22 cellular contexts compared by ENCODE assay signal in the genomic region with DNA sequence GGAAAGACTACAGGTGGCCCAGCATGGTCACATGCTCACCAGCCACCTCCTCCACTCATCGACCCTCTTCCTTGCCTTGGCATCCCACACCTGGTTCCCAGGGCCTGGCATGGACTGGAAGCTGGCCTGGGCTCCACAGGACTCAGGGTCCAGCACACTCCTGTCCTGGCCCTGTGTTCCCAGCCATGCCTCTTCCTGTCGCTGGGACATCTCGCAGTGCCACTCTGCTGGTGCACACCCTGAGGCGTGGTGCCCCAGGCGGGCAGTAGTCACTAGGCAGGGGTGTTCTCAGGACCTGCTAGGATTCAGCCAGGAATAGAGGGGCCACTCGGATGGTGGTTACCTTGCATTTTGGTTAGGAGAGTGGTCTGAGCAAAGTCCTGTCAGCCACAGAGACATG.
"Had no signal": no experiment of that assay in that cellular context is flagged by ENCODE, and none has a peak within 500 bp of the region (broad histone marks: within the 10 kb centered on the region; RNA-seq: fewer than 3 reads in every experiment).

No MANE protein-coding gene starts in this region.

- H3K9me3 ChIP-seq: esophagus squamous epithelium, gastroesophageal sphincter, left ventricle myocardium inferior, pancreas, right lobe of liver, thoracic aorta, transverse colon had no signal

- H3K27me3 Mint-ChIP-seq: effector memory CD8-positive, alpha-beta T cell; natural killer cell treated with Interleukin-12 subunit alpha and Interleukin-12 subunit beta and Interleukin-15 and Interleukin-18, amount 100 ng/mL, for 72 hours; progenitor cell of endocrine pancreas; stimulated activated memory B cell treated with anti-CD40 and anti-IgM and Interleukin-4, amounts not matched to agents 10 μg/mL and 1 μg/mL and 100 μg/mL, for 72 hours; stimulated activated naive CD8-positive, alpha-beta T cell treated with anti-CD3 and anti-CD28 coated beads, Interleukin-15, Interleukin-2, amounts not matched to agents 100 ng/mL and 50 ng/mL, for 24 hours had no signal

- ATAC-seq: effector memory CD8-positive, alpha-beta T cell; gastroesophageal sphincter; left cardiac atrium; pancreas; right lobe of liver; stimulated activated memory B cell treated with anti-CD40 and anti-IgM and Interleukin-4, amounts not matched to agents 10 μg/mL and 1 μg/mL and 100 μg/mL, for 72 hours had no signal

- H2AFZ ChIP-seq: neural progenitor cell had no signal

- H3K27me3 ChIP-seq: esophagus squamous epithelium, gastroesophageal sphincter, neural progenitor cell, pancreas, right lobe of liver, transverse colon had no signal

- H3K36me3 ChIP-seq: esophagus squamous epithelium, left ventricle myocardium inferior, neural progenitor cell, pancreas, right lobe of liver, thoracic aorta, transverse colon had no signal

- H3K27ac ChIP-seq: esophagus squamous epithelium, gastroesophageal sphincter, left ventricle myocardium inferior, neural progenitor cell, pancreas, right lobe of liver, thoracic aorta, transverse colon had no signal

- H3K9ac ChIP-seq: neural progenitor cell had no signal

- H3K4me3 ChIP-seq: esophagus squamous epithelium, gastroesophageal sphincter, left ventricle myocardium inferior, lung, neural progenitor cell, pancreas, right lobe of liver, thoracic aorta, transverse colon had no signal

- H3K4me1 Mint-ChIP-seq: immature natural killer cell, neural progenitor cell had no signal

- DNase-seq: effector memory CD8-positive, alpha-beta T cell; esophagus squamous epithelium; foreskin fibroblast; immature natural killer cell; left cardiac atrium; left ventricle myocardium inferior; mesenchymal stem cell; midbrain; occipital lobe; right lobe of liver; stimulated activated CD4-positive, alpha-beta T cell treated with anti-CD3 and anti-CD28 coated beads, Interleukin-4, amount 100 ng/mL, for 1 hour; stimulated activated CD8-positive, alpha-beta memory T cell treated with anti-CD3 and anti-CD28 coated beads, Interleukin-4, amount 100 ng/mL, for 48 hours; transverse colon had no signal

- H3K27ac Mint-ChIP-seq: immature natural killer cell; natural killer cell treated with Interleukin-12 subunit alpha and Interleukin-12 subunit beta and Interleukin-15 and Interleukin-18, amount 100 ng/mL, for 72 hours; neural progenitor cell; progenitor cell of endocrine pancreas; stimulated activated memory B cell treated with anti-CD40 and anti-IgM and Interleukin-4, amounts not matched to agents 10 μg/mL and 1 μg/mL and 100 μg/mL, for 72 hours; stimulated activated naive CD8-positive, alpha-beta T cell treated with anti-CD3 and anti-CD28 coated beads, Interleukin-15, Interleukin-2, amounts not matched to agents 100 ng/mL and 50 ng/mL, for 24 hours had no signal

- H3K4me1 ChIP-seq: gastroesophageal sphincter, left ventricle myocardium inferior, neural progenitor cell, pancreas, transverse colon had no signal

- H3K4me2 ChIP-seq: neural progenitor cell had no signal

- H3K4me3 Mint-ChIP-seq: effector memory CD8-positive, alpha-beta T cell; immature natural killer cell; natural killer cell treated with Interleukin-12 subunit alpha and Interleukin-12 subunit beta and Interleukin-15 and Interleukin-18, amount 100 ng/mL, for 72 hours; neural progenitor cell; stimulated activated memory B cell treated with anti-CD40 and anti-IgM and Interleukin-4, amounts not matched to agents 10 μg/mL and 1 μg/mL and 100 μg/mL, for 72 hours; stimulated activated naive CD8-positive, alpha-beta T cell treated with anti-CD3 and anti-CD28 coated beads, Interleukin-15, Interleukin-2, amounts not matched to agents 100 ng/mL and 50 ng/mL, for 24 hours had no signal

- H3K36me3 Mint-ChIP-seq: immature natural killer cell; natural killer cell treated with Interleukin-12 subunit alpha and Interleukin-12 subunit beta and Interleukin-15 and Interleukin-18, amount 100 ng/mL, for 72 hours; neural progenitor cell; stimulated activated memory B cell treated with anti-CD40 and anti-IgM and Interleukin-4, amounts not matched to agents 10 μg/mL and 1 μg/mL and 100 μg/mL, for 72 hours had no signal

- H3K9me3 Mint-ChIP-seq: effector memory CD8-positive, alpha-beta T cell; immature natural killer cell; natural killer cell treated with Interleukin-12 subunit alpha and Interleukin-12 subunit beta and Interleukin-15 and Interleukin-18, amount 100 ng/mL, for 72 hours; neural progenitor cell; stimulated activated memory B cell treated with anti-CD40 and anti-IgM and Interleukin-4, amounts not matched to agents 10 μg/mL and 1 μg/mL and 100 μg/mL, for 72 hours; stimulated activated naive CD8-positive, alpha-beta T cell treated with anti-CD3 and anti-CD28 coated beads, Interleukin-15, Interleukin-2, amounts not matched to agents 100 ng/mL and 50 ng/mL, for 24 hours had no signal
